Comparison of ENCODE assay signal across 23 cellular contexts in the genomic region with DNA sequence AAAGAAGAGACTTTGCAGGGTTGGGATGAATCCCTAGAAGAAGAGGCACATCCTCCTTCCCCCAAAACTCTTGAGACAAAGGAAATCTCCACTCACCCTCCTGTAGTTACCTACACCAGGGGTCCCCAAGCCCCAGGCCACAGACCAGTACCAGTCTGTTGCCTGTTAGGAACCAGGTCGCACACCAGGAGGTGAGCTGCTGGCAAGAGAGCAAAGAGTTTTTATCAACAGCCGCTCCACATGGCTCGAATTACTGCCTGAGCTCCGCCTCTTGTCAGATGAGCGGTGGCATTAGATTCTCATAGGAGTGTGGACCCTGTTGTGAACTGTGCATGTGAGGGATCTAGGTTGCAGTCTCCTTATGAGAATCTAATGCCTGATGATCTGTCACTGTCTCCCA.
"Had no signal": no experiment of that assay in that cellular context is flagged by ENCODE, and none has a peak within 500 bp of the region (broad histone marks: within the 10 kb centered on the region; RNA-seq: fewer than 3 reads in every experiment).

No MANE protein-coding gene starts in this region.

- H3K36me3 Mint-ChIP-seq: activated naive CD4-positive, alpha-beta T cell treated with anti-CD3 and anti-CD28 coated beads, Interleukin-2, amount 50 U/mL, for 72 hours; naive thymus-derived CD8-positive, alpha-beta T cell had no signal

- H3K4me1 Mint-ChIP-seq: activated B cell treated with CpG ODN at 0.5 μM for 24 hours, neural crest cell had no signal

- DNase-seq: activated B cell treated with CpG ODN at 0.5 μM for 24 hours; activated CD4-positive, alpha-beta T cell treated with anti-CD3 and anti-CD28 coated beads, Interleukin-2, amount 50 U/mL, for 1 hour; activated CD8-positive, alpha-beta T cell treated with anti-CD3 and anti-CD28 coated beads for 36 hours; activated naive CD4-positive, alpha-beta T cell; activated T-cell treated with anti-CD3 and anti-CD28 coated beads, Interleukin-2, amount 50 U/mL, for 4 hours; central memory CD4-positive, alpha-beta T cell; heart left ventricle; hypothalamus; naive thymus-derived CD8-positive, alpha-beta T cell; nucleus accumbens; pancreas; psoas muscle; sigmoid colon; small intestine; stimulated activated CD4-positive, alpha-beta T cell treated with anti-CD3 and anti-CD28 coated beads, Interleukin-4, amount 100 ng/mL, for 24 hours; trophoblast cell had no signal

- H3K4me3 ChIP-seq: breast epithelium, heart left ventricle, pancreas, psoas muscle, sigmoid colon, thoracic aorta had no signal

- H3K27me3 ChIP-seq: breast epithelium, pancreas, sigmoid colon had no signal

- H3K4me3 Mint-ChIP-seq: activated B cell treated with CpG ODN at 0.5 μM for 24 hours; activated CD8-positive, alpha-beta T cell treated with anti-CD3 and anti-CD28 coated beads for 36 hours; activated T-cell treated with anti-CD3 and anti-CD28 coated beads, Interleukin-2, amount 50 U/mL, for 4 hours; activated T-helper 17 cell treated with anti-CD3 and anti-CD28 coated beads, Interleukin-2, amount 50 U/mL, for 72 hours; naive thymus-derived CD8-positive, alpha-beta T cell; neural crest cell; stimulated activated effector memory CD8-positive, alpha-beta T cell treated with anti-CD3 and anti-CD28 coated beads, Interleukin-12 subunit alpha, Interleukin-12 subunit beta, amount 100 ng/mL, for 72 hours; stimulated activated naive CD8-positive, alpha-beta T cell treated with anti-CD3 and anti-CD28 coated beads, Interleukin-15, Interleukin-2, amounts not matched to agents 100 ng/mL and 50 ng/mL, for 24 hours had no signal

- H3K27ac ChIP-seq: breast epithelium, heart left ventricle, pancreas, psoas muscle, sigmoid colon, thoracic aorta had no signal

- H3K4me1 ChIP-seq: breast epithelium, heart left ventricle, pancreas, psoas muscle, sigmoid colon had no signal

- H3K9me3 Mint-ChIP-seq: activated B cell treated with CpG ODN at 0.5 μM for 24 hours; activated CD8-positive, alpha-beta T cell treated with anti-CD3 and anti-CD28 coated beads for 36 hours; activated naive CD4-positive, alpha-beta T cell treated with anti-CD3 and anti-CD28 coated beads, Interleukin-2, amount 50 U/mL, for 72 hours; activated T-cell treated with anti-CD3 and anti-CD28 coated beads, Interleukin-2, amount 50 U/mL, for 4 hours; activated T-helper 17 cell treated with anti-CD3 and anti-CD28 coated beads, Interleukin-2, amount 50 U/mL, for 72 hours; naive thymus-derived CD8-positive, alpha-beta T cell; neural crest cell; stimulated activated effector memory CD8-positive, alpha-beta T cell treated with anti-CD3 and anti-CD28 coated beads, Interleukin-12 subunit alpha, Interleukin-12 subunit beta, amount 100 ng/mL, for 72 hours; stimulated activated naive CD8-positive, alpha-beta T cell treated with anti-CD3 and anti-CD28 coated beads, Interleukin-15, Interleukin-2, amounts not matched to agents 100 ng/mL and 50 ng/mL, for 24 hours had no signal

- ATAC-seq: activated CD8-positive, alpha-beta T cell treated with anti-CD3 and anti-CD28 coated beads for 36 hours; activated naive CD4-positive, alpha-beta T cell treated with anti-CD3 and anti-CD28 coated beads, Interleukin-2, amount 50 U/mL, for 72 hours; activated T-cell treated with anti-CD3 and anti-CD28 coated beads, Interleukin-2, amount 50 U/mL, for 4 hours; activated T-helper 17 cell treated with anti-CD3 and anti-CD28 coated beads, Interleukin-2, amount 50 U/mL, for 72 hours; heart left ventricle; naive thymus-derived CD8-positive, alpha-beta T cell; pancreas; psoas muscle; stimulated activated effector memory CD8-positive, alpha-beta T cell treated with anti-CD3 and anti-CD28 coated beads, Interleukin-12 subunit alpha, Interleukin-12 subunit beta, amount 100 ng/mL, for 72 hours had no signal

- H3K36me3 ChIP-seq: breast epithelium, heart left ventricle, pancreas, sigmoid colon, thoracic aorta had no signal

- H3K27ac Mint-ChIP-seq: activated B cell treated with CpG ODN at 0.5 μM for 24 hours; activated CD8-positive, alpha-beta T cell treated with anti-CD3 and anti-CD28 coated beads for 36 hours; activated naive CD4-positive, alpha-beta T cell treated with anti-CD3 and anti-CD28 coated beads, Interleukin-2, amount 50 U/mL, for 72 hours; activated T-helper 17 cell treated with anti-CD3 and anti-CD28 coated beads, Interleukin-2, amount 50 U/mL, for 72 hours; naive thymus-derived CD8-positive, alpha-beta T cell; stimulated activated effector memory CD8-positive, alpha-beta T cell treated with anti-CD3 and anti-CD28 coated beads, Interleukin-12 subunit alpha, Interleukin-12 subunit beta, amount 100 ng/mL, for 72 hours; stimulated activated naive CD8-positive, alpha-beta T cell treated with anti-CD3 and anti-CD28 coated beads, Interleukin-15, Interleukin-2, amounts not matched to agents 100 ng/mL and 50 ng/mL, for 24 hours had no signal
